ENCODE assay signal across 17 cellular contexts in the genomic region with DNA sequence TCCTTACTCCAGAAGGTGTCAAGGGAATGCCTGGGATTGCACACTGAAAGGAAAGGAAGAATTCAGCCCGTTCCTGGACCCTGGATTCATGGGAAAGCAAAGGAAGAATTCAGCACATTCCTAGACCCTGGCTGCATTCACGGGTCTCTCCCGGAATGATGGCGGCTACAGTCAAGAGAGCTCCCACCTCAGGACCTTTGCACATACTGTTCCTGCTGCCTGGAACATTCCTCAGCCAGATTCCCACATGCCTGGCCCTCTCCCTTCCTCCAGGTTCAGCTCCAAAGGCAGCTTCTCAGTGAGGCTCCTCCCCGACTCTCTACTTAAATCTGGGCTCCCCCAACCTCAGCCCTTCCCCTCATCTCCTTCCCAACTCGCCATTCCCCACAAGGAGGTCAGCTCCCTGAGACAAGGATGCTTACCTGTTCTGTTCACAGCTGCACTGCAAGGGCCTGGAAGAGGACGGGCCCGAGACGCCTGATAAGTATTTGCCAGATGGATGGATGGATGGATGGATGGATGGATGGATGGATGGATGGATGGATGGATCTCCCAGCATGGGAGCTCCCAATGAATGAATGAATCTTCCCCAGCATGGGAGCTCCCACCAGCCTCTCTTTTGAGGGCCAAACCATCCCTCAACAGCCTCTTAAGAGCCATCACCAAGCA.
"Had no signal": no experiment of that assay in that cellular context is flagged by ENCODE, and none has a peak within 500 bp of the region (broad histone marks: within the 10 kb centered on the region; RNA-seq: fewer than 3 reads in every experiment).

No MANE protein-coding gene starts in this region.

- H3K27me3 ChIP-seq: neural progenitor cell, SJSA1, upper lobe of right lung had no signal

- H2AFZ ChIP-seq: neural progenitor cell, parathyroid adenoma had no signal

- H3K27ac Mint-ChIP-seq: activated CD4-positive, alpha-beta T cell treated with anti-CD3 and anti-CD28 coated beads, Interleukin-2, amount 10 ng/mL, durations not matched to agents 7 days and 5 days; activated naive CD8-positive, alpha-beta T cell treated with anti-CD3 and anti-CD28 coated beads, Interleukin-2, amount 50 U/mL, for 24 hours; neural progenitor cell; T-helper 2 cell treated with Interferon-gamma antibody and Interleukin-4, amounts not matched to agents 5 μg/mL and 100 μg/mL, for 36 hours had no signal

- H3K27ac ChIP-seq: coronary artery, neural progenitor cell, parathyroid adenoma, SJSA1, upper lobe of right lung had no signal

- H3K9me3 ChIP-seq: SJSA1, upper lobe of right lung had no signal

- ATAC-seq: activated naive CD8-positive, alpha-beta T cell treated with anti-CD3 and anti-CD28 coated beads, Interleukin-2, amount 50 U/mL, for 24 hours; stimulated activated naive CD8-positive, alpha-beta T cell treated with anti-CD3 and anti-CD28 coated beads, Interleukin-15, Interleukin-2, amounts not matched to agents 100 U/mL and 50 U/mL, for 24 hours had no signal

- H3K4me2 ChIP-seq: neural progenitor cell had no signal

- DNase-seq: activated CD4-positive, alpha-beta T cell treated with anti-CD3 and anti-CD28 coated beads, Interleukin-2, amount 10 ng/mL, durations not matched to agents 7 days and 5 days; activated CD4-positive, CD25-positive, alpha-beta regulatory T cell; activated CD8-positive, alpha-beta memory T cell treated with anti-CD3 and anti-CD28 coated beads, Interleukin-2, amount 50 U/mL, for 48 hours; activated naive CD4-positive, alpha-beta T cell treated with Interleukin-2 at 50 U/mL for 16 hours; activated naive CD8-positive, alpha-beta T cell treated with anti-CD3 and anti-CD28 coated beads, Interleukin-2, amount 50 U/mL, for 24 hours; effector CD4-positive, alpha-beta T cell; foreskin fibroblast; naive B cell; stimulated activated CD4-positive, alpha-beta T cell treated with anti-CD3 and anti-CD28 coated beads, Interleukin-4, amount 100 ng/mL, for 1 hour; stimulated activated naive CD8-positive, alpha-beta T cell treated with anti-CD3 and anti-CD28 coated beads, Interleukin-15, Interleukin-2, amounts not matched to agents 100 U/mL and 50 U/mL, for 24 hours; SW 1271 had no signal

- H3K27me3 Mint-ChIP-seq: activated CD4-positive, alpha-beta T cell treated with anti-CD3 and anti-CD28 coated beads, Interleukin-2, amount 10 ng/mL, durations not matched to agents 7 days and 5 days; activated naive CD8-positive, alpha-beta T cell treated with anti-CD3 and anti-CD28 coated beads, Interleukin-2, amount 50 U/mL, for 24 hours; naive B cell had no signal

- H3K36me3 ChIP-seq: neural progenitor cell had no signal

- H3K9ac ChIP-seq: neural progenitor cell, parathyroid adenoma had no signal

- H3K4me3 Mint-ChIP-seq: activated CD4-positive, alpha-beta T cell treated with anti-CD3 and anti-CD28 coated beads, Interleukin-2, amount 10 ng/mL, durations not matched to agents 7 days and 5 days; activated naive CD8-positive, alpha-beta T cell treated with anti-CD3 and anti-CD28 coated beads, Interleukin-2, amount 50 U/mL, for 24 hours; naive B cell; neural progenitor cell; T-helper 2 cell treated with Interferon-gamma antibody and Interleukin-4, amounts not matched to agents 5 μg/mL and 100 μg/mL, for 36 hours had no signal

- H3K9me3 Mint-ChIP-seq: activated CD4-positive, alpha-beta T cell treated with anti-CD3 and anti-CD28 coated beads, Interleukin-2, amount 10 ng/mL, durations not matched to agents 7 days and 5 days; activated naive CD8-positive, alpha-beta T cell treated with anti-CD3 and anti-CD28 coated beads, Interleukin-2, amount 50 U/mL, for 24 hours; naive B cell; neural progenitor cell; T-helper 2 cell treated with Interferon-gamma antibody and Interleukin-4, amounts not matched to agents 5 μg/mL and 100 μg/mL, for 36 hours had no signal

- H3K4me1 ChIP-seq: SJSA1 had no signal

- H3K4me3 ChIP-seq: coronary artery, neural progenitor cell, SJSA1, upper lobe of right lung had no signal
